ENCODE assay signal across 8 cellular contexts in the genomic region with DNA sequence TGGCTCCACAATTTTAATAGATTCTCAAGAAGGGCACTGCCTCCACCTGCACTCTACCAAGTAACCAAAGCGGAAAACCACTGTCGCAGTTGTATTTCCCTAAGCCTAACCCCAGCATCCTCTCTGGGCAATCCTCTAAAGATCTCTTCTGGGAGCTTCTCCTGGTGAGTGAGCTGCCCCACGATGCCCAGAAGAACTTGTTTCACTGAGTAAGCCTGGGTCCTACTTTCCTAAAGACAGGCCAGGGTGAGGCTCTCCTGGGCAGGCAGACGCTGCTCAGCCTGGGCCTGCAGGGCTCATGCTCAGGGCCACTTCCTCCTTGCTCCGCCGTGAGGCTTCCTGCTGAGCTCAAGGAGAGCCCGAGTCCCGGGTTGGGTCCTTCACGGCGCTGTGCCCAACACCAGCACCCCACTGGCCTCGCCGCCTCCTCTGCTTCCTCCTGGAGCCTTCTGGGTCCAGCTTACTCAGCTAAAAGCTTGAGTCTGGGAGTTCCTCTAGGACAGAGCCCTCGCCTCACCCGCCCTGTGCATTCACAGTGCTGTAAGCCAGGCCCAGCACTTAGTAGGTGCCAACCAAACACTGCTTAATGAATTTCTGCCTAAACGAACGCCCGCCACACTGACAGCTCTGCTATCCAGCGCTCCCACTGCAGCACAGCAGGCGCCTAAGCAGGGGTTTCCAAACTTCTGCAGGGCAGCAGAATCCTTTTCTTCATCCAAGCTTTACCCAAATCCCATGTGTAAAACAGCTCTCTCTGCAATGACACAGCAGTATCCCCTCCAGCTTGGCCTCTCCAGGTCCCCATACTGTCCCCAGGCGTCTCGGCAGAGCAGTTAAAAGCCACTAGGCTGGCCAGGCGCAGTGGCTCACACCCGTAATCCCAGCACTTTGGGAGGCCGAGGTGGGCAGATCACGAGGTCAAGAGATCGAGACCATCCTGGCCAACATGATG. TPM values are rescaled to one million over a fixed set of nuclear protein-coding genes. Genes with fewer than 3 reads are reported as not detected.
DNase-seq lines count a peak whose midpoint lies in the region; ATAC-seq and TF ChIP-seq lines count a peak whose summit lies in the region.

No MANE protein-coding gene starts in this region.

- peaks cover 0 to 40% (median 0%) of the 10 kb centered on the region in 3 donors for H3K36me3 ChIP-seq in Peyer's patch

- peak overlapping the region in 2 of 4 donors; percentile 9 to 18 for H3K4me3 ChIP-seq in Peyer's patch

- no peak for TF ChIP-seq CTCF in Peyer's patch (IDR thresholded peaks at IDR 0.05)

- peaks cover 31% of the 10 kb centered on the region for H3K36me3 Mint-ChIP-seq in activated naive CD8-positive, alpha-beta T cell treated with anti-CD3 and anti-CD28 coated beads, Interleukin-2, amount 50 U/mL, for 24 hours (ENCODE audit: low read depth)
- H3K36me3 Mint-ChIP-seq in naive B cell: no peaks in the 10 kb centered on the region

- peaks cover 57% of the 10 kb centered on the region for H3K4me1 Mint-ChIP-seq in activated naive CD8-positive, alpha-beta T cell treated with anti-CD3 and anti-CD28 coated beads, Interleukin-2, amount 50 U/mL, for 24 hours
- peaks cover 62 to 70% (median 67%) of the 10 kb centered on the region in 3 donors for H3K4me1 Mint-ChIP-seq in naive B cell

- H3K4me3 Mint-ChIP-seq in activated naive CD8-positive, alpha-beta T cell treated with anti-CD3 and anti-CD28 coated beads, Interleukin-2, amount 50 U/mL, for 24 hours: peak overlapping the region; percentile 41
- peak overlapping the region; percentile 32 to 89 (median 80) for H3K4me3 Mint-ChIP-seq in naive B cell

- no peaks in the 10 kb centered on the region for H3K9me3 ChIP-seq in Peyer's patch

- ATAC-seq in GM18498 (IDR thresholded peaks at IDR 0.05; ENCODE audit: unreplicated experiment): peak; percentile 68
- peak; percentile 62 for ATAC-seq in HG02678 (IDR thresholded peaks at IDR 0.05; ENCODE audit: unreplicated experiment)
- peak; percentile 80 for ATAC-seq in activated naive CD8-positive, alpha-beta T cell treated with anti-CD3 and anti-CD28 coated beads, Interleukin-2, amount 50 U/mL, for 24 hours
- peak; percentile 91 to 93 for ATAC-seq in naive B cell (ENCODE audit: low read depth in 2 of 2)

- H3K4me1 ChIP-seq in Peyer's patch: peaks cover 0 to 40% (median 20%) of the 10 kb centered on the region in 4 donors

- H3K27ac ChIP-seq in Peyer's patch: peak overlapping the region in 2 of 4 donors; percentile 39 to 77

- DNase-seq in Peyer's patch (peak in 2 of 3 donors; percentile 71 to 82), naive B cell (peak; percentile 65), SHP77 treated with DMSO at 0.1 percent for 48 hours (lab: John Stamatoyannopoulos, UW) (no peak), NCI-H446 (lab: John Stamatoyannopoulos, UW) (no peak), NCI-H1105 (lab: John Stamatoyannopoulos, UW) (no peak)
- peak; percentile 49 for DNase-seq in activated naive CD8-positive, alpha-beta T cell treated with anti-CD3 and anti-CD28 coated beads, Interleukin-2, amount 50 U/mL, for 24 hours

- H3K27me3 Mint-ChIP-seq in activated naive CD8-positive, alpha-beta T cell treated with anti-CD3 and anti-CD28 coated beads, Interleukin-2, amount 50 U/mL, for 24 hours: no peaks in the 10 kb centered on the region
- no peaks in the 10 kb centered on the region for H3K27me3 Mint-ChIP-seq in naive B cell

- H3K9me3 Mint-ChIP-seq in activated naive CD8-positive, alpha-beta T cell treated with anti-CD3 and anti-CD28 coated beads, Interleukin-2, amount 50 U/mL, for 24 hours: no peaks in the 10 kb centered on the region
- no peaks in the 10 kb centered on the region for H3K9me3 Mint-ChIP-seq in naive B cell

- no peaks in the 10 kb centered on the region for H3K27me3 ChIP-seq in Peyer's patch

- TF ChIP-seq POLR2A in Peyer's patch (IDR thresholded peaks at IDR 0.05): no peak

- peak overlapping the region; percentile 35 for H3K27ac Mint-ChIP-seq in activated naive CD8-positive, alpha-beta T cell treated with anti-CD3 and anti-CD28 coated beads, Interleukin-2, amount 50 U/mL, for 24 hours
- peak overlapping the region; percentile 88 to 96 (median 91) for H3K27ac Mint-ChIP-seq in naive B cell

RNA-seq across cellular contexts. Expression of a gene that starts 5.7 kb away (rescaled TPM):
- total RNA-seq in Peyer's patch: 10 to 100 TPM; 16.6 to 22.5 (median 19.1) TPM
- 10 to 100 TPM in 5 of 6 donors, 1 to 10 TPM in 1; 6.2 to 16.6 (median 14.6) TPM for polyA plus RNA-seq in naive B cell (ENCODE audit: low read depth in 6 of 6)

Comparison
In these comparisons a context has a peak if more than half of its experiments do, and no peak if none do; other contexts are left out.
1. DNase-seq: peak in Peyer's patch (2 of 3), activated naive CD8-positive, alpha-beta T cell treated with anti-CD3 and anti-CD28 coated beads, Interleukin-2, amount 50 U/mL, for 24 hours (single experiment) and naive B cell (single experiment); none in SHP77 treated with DMSO at 0.1 percent for 48 hours (single experiment), NCI-H446 (0 of 2) and NCI-H1105 (single experiment).
2. Peak in every context shown above with its lines, with median percentiles within 50 percentile points of each other: ATAC-seq.